In the genomic region with DNA sequence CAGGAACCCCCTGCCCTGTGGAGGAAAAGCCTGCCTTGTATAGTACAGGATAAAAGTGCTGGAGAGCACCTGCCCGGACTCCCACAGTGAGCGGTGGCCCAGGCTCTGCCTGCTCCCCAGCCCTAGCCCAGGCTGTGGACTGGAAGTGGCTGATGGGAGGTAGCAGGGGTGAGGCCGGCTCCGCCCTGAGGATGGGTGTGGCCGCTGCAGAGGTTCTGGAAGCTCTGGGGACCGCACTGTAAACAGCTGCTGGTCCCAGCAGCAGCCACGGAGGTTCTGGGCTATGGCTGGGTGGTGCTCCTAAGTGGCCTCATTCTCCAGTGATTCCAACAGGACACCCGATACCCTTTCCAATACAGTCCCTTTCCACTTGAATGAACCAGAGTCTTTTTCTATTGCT, we compare ENCODE assay signal across 2 cellular contexts.
TF ChIP-seq lines count a peak whose summit lies in the region.

No MANE protein-coding gene starts in this region.

TF ChIP-seq in HEK293T, 16 proteins besides CTCF, POLR2A, EP300 and RAD21 (continued from another document):
- TF ChIP-seq HDGF (IDR thresholded peaks at IDR 0.05; ENCODE audit: borderline replicate concordance), result no peak

TF ChIP-seq in HepG2, 621 proteins besides CTCF, POLR2A, EP300 and RAD21:
- TF ChIP-seq ZNF704 (CRISPR knock-in tag; IDR thresholded peaks at IDR 0.05; ENCODE audit: borderline replicate concordance), result no peak
- TF ChIP-seq HNRNPLL (IDR thresholded peaks at IDR 0.05; ENCODE audit: low read depth, low read length, poor library complexity, severe bottlenecking), result no peak
- TF ChIP-seq NCOR1 (IDR thresholded peaks at IDR 0.05; ENCODE audit: borderline replicate concordance, low read length), result no peak
- no peak for TF ChIP-seq RORA (CRISPR knock-in tag; IDR thresholded peaks at IDR 0.05)
- no peak for TF ChIP-seq STAT6 (CRISPR knock-in tag; IDR thresholded peaks at IDR 0.05; ENCODE audit: borderline replicate concordance)
- no peak for TF ChIP-seq MAFG (CRISPR knock-in tag; IDR thresholded peaks at IDR 0.05)
- TF ChIP-seq BORCS8-MEF2B (CRISPR knock-in tag; IDR thresholded peaks at IDR 0.05), result no peak
- TF ChIP-seq ZNF703 (CRISPR knock-in tag; IDR thresholded peaks at IDR 0.05; ENCODE audit: borderline replicate concordance), result no peak
- no peak for TF ChIP-seq ZNF775 (CRISPR knock-in tag; IDR thresholded peaks at IDR 0.05; ENCODE audit: borderline replicate concordance)
- TF ChIP-seq ZNF280D (CRISPR knock-in tag; IDR thresholded peaks at IDR 0.05), result no peak
- TF ChIP-seq, protein P1, sequence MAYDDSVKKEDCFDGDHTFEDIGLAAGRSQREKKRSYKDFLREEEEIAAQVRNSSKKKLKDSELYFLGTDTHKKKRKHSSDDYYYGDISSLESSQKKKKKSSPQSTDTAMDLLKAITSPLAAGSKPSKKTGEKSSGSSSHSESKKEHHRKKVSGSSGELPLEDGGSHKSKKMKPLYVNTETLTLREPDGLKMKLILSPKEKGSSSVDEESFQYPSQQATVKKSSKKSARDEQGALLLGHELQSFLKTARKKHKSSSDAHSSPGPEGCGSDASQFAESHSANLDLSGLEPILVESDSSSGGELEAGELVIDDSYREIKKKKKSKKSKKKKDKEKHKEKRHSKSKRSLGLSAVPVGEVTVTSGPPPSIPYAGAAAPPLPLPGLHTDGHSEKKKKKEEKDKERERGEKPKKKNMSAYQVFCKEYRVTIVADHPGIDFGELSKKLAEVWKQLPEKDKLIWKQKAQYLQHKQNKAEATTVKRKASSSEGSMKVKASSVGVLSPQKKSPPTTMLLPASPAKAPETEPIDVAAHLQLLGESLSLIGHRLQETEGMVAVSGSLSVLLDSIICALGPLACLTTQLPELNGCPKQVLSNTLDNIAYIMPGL (CRISPR knock-in tag; IDR thresholded peaks at IDR 0.05; ENCODE audit: borderline replicate concordance in 1 of 2, low read depth in 1 of 2), result no peak
- no peak for TF ChIP-seq SPEN (CRISPR knock-in tag; IDR thresholded peaks at IDR 0.05; ENCODE audit: low read depth)
